ENCODE assay signal across 15 cellular contexts in the genomic region with DNA sequence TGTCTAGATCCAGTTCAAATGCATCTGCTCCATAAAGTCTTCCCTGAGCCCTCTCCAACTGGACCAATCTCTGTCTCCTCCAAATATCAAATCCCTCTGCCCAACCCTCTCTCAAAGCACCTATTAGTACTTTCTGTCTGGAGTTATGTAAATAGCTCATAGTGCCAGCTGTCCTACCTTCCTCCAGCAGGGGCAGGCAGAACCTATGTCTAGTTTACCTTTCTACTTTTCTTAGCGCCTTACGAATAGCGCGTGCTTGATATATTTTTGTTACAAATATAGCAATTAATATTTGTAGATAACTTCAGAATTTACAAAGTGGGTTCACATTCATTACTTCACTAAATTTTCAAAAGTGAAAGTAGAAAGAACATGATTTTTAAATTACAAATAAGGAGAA. TPM values are rescaled to one million over a fixed set of nuclear protein-coding genes. Genes with fewer than 3 reads are reported as not detected.
DNase-seq lines count a peak whose midpoint lies in the region; ATAC-seq, FAIRE-seq and TF ChIP-seq lines count a peak whose summit lies in the region.
"Had no signal": no experiment of that assay in that cellular context is flagged by ENCODE, and none has a peak within 500 bp of the region (broad histone marks: within the 10 kb centered on the region; RNA-seq: fewer than 3 reads in every experiment).

No MANE protein-coding gene starts in this region.

- ATAC-seq in A549 (peak in 1 of 2 experiments; percentile 12; a peak in 1 of 6 replicates), T-helper 17 cell (peak; percentile 37), T-cell (replicated peaks in 1 of 4) (no peak)
- ATAC-seq: stimulated activated naive B cell treated with anti-CD40 and anti-IgM and Interleukin-4, amounts not matched to agents 10 μg/mL and 1 μg/mL and 100 μg/mL, for 72 hours had no signal

- no peak for TF ChIP-seq POLR2A in A549 (IDR thresholded peaks at IDR 0.05; ENCODE audit: low read length)

- H3K9me3 ChIP-seq in A549 (peaks cover 8% of the 10 kb centered on the region), T-helper 17 cell (ENCODE audit: control insufficient read depth, low read length, poor library complexity, severe bottlenecking) (no peaks in the 10 kb centered on the region), hepatocyte (ENCODE audit: low read depth) (no peaks in the 10 kb centered on the region), OCI-LY7 (ENCODE audit: low read length) (no peaks in the 10 kb centered on the region)

- H3K9me3 Mint-ChIP-seq in T-cell: no peaks in the 10 kb centered on the region

- no peaks in the 10 kb centered on the region for H3K9me2 ChIP-seq in hepatocyte (replicated peaks; ENCODE audit: insufficient read depth)
- no peaks in the 10 kb centered on the region for H3K9me2 ChIP-seq in OCI-LY7 (ENCODE audit: insufficient read depth, low read length)

- peaks cover 3% of the 10 kb centered on the region for H3K36me3 Mint-ChIP-seq in T-helper 17 cell (ENCODE audit: low read depth)
- H3K36me3 Mint-ChIP-seq in T-cell: no peaks in the 10 kb centered on the region
- H3K36me3 Mint-ChIP-seq: stimulated activated naive B cell treated with anti-CD40 and anti-IgM and Interleukin-4, amounts not matched to agents 10 μg/mL and 1 μg/mL and 100 μg/mL, for 72 hours had no signal

- CTCF ChIA-PET in A549 (lab: Yijun Ruan, JAX): interaction anchor here (0.7 to 6.2 kb wide), 11 partner anchors 8 to 324 kb away, joined by 3 to 65 read pairs (median 9); a partner anchor contains a TSS
- CTCF ChIA-PET in OCI-LY7 (lab: Charles Lee; ENCODE audit: unreplicated experiment): no interaction called here
- CTCF ChIA-PET in T-cell (lab: Charles Lee): interaction anchor here in 1 of 2 donors (1.0 to 3.8 kb wide), 3 partner anchors 12 to 398 kb away, joined by 3 to 20 read pairs (median 4); no protein-coding TSS in a partner anchor

- DNase-seq in A549 (ENCODE audit: low read depth in 1 of 2, low spot score in 1 of 2) (peak in 1 of 2 experiments; percentile 64), T-helper 17 cell (no peak), hepatocyte (ENCODE audit: low spot score) (no peak), amniotic stem cell (lab: John Stamatoyannopoulos, UW) (no peak), OCI-LY7 (ENCODE audit: low spot score) (no peak), RCC 7860 (ENCODE audit: low spot score) (no peak), T-cell (no peak)
- DNase-seq: activated naive CD4-positive, alpha-beta T cell treated with anti-CD3 and anti-CD28 coated beads, Interleukin-2, amount 50 U/mL, for 16 hours; COR-L47; dermis blood vessel endothelial cell; NCI-H2029; stimulated activated naive B cell treated with anti-CD40 and anti-IgM and Interleukin-4, amounts not matched to agents 10 μg/mL and 1 μg/mL and 100 μg/mL, for 72 hours had no signal

- TF ChIP-seq CTCF in A549 (IDR thresholded peaks at IDR 0.05) (no peak), GM12872 (IDR thresholded peaks at IDR 0.05; ENCODE audit: insufficient read depth, low read depth, low read length) (0 out of 3 replicates have a peak, but pooled peaks have one; percentile 22), hepatocyte (IDR thresholded peaks at IDR 0.05; ENCODE audit: poor library complexity) (no peak), OCI-LY7 (conservative IDR thresholded peaks at IDR 0.05; ENCODE audit: low read length) (no peak)

- H3K27ac Mint-ChIP-seq in T-helper 17 cell (no peak overlapping the region), T-cell (no peak overlapping the region)
- H3K27ac Mint-ChIP-seq: nephron; stimulated activated naive B cell treated with anti-CD40 and anti-IgM and Interleukin-4, amounts not matched to agents 10 μg/mL and 1 μg/mL and 100 μg/mL, for 72 hours had no signal

- H3K4me3 ChIP-seq in A549: no peak overlapping the region
- H3K4me3 ChIP-seq in hepatocyte: no peak overlapping the region
- H3K4me3 ChIP-seq in OCI-LY7 (ENCODE audit: low read depth, low read length, poor library complexity, severe bottlenecking): no peak overlapping the region
- H3K4me3 ChIP-seq: SK-N-MC had no signal

- WGBS in A549 (ENCODE audit: missing lambda C conversion rate): 92% methylated on average over 4 of the region's 4 CpGs
- WGBS in hepatocyte (ENCODE audit: low lambda C conversion rate, missing lambda C conversion rate): 96% methylated on average over 4 of the region's 4 CpGs

- H3K27me3 ChIP-seq in hepatocyte: no peaks in the 10 kb centered on the region

- intact Hi-C loops in OCI-LY7 (cut with micrococcal nuclease; ENCODE audit: unreplicated experiment): no loop called here

- peak in 1 of 2 experiments; percentile 49; a peak in 3 of 5 replicates for TF ChIP-seq RAD21 in A549 (conservative IDR thresholded peaks at IDR 0.05 in 1 of 2, IDR thresholded peaks at IDR 0.05 in 1 of 2)

- H3K4me1 Mint-ChIP-seq in T-helper 17 cell: peaks cover 6% of the 10 kb centered on the region
- no peaks in the 10 kb centered on the region for H3K4me1 Mint-ChIP-seq in T-cell
- H3K4me1 Mint-ChIP-seq: stimulated activated naive B cell treated with anti-CD40 and anti-IgM and Interleukin-4, amounts not matched to agents 10 μg/mL and 1 μg/mL and 100 μg/mL, for 72 hours had no signal

- peaks cover 65% of the 10 kb centered on the region for H3K4me1 ChIP-seq in A549
- H3K4me1 ChIP-seq in hepatocyte (ENCODE audit: insufficient read depth): peaks cover 10% of the 10 kb centered on the region
- H3K4me1 ChIP-seq in OCI-LY7 (ENCODE audit: insufficient read depth, low read length, poor library complexity, severe bottlenecking): no peaks in the 10 kb centered on the region

- H4K20me1 ChIP-seq in hepatocyte (ENCODE audit: insufficient read depth, poor library complexity, severe bottlenecking): no peaks in the 10 kb centered on the region
- no peaks in the 10 kb centered on the region for H4K20me1 ChIP-seq in OCI-LY7 (ENCODE audit: insufficient read depth, low read length)

- H3K27me3 Mint-ChIP-seq in T-helper 17 cell (no peaks in the 10 kb centered on the region), T-cell (no peaks in the 10 kb centered on the region)

- no peak for FAIRE-seq in A549 (lab: Jason Lieb, UNC)
- no peak for FAIRE-seq in RCC 7860 (lab: Jason Lieb, UNC)

- H3K36me3 ChIP-seq in hepatocyte (replicated peaks; ENCODE audit: insufficient read depth, low read depth) (no peaks in the 10 kb centered on the region), OCI-LY7 (ENCODE audit: insufficient read depth, low read length) (no peaks in the 10 kb centered on the region)

- H3K4me2 ChIP-seq in A549 (peak overlapping the region; percentile 82), hepatocyte (no peak overlapping the region), OCI-LY7 (ENCODE audit: low read length) (no peak overlapping the region)

- POLR2A ChIA-PET in A549 (lab: Yijun Ruan, JAX): interaction anchor here (0.6 to 4.2 kb wide), 4 partner anchors 12 to 159 kb away, joined by 3 to 51 read pairs (median 8); no protein-coding TSS in a partner anchor
- POLR2A ChIA-PET in OCI-LY7 (lab: Charles Lee): interaction anchor here (1.3 kb wide), 1 partner anchor 12 kb away, joined by 3 read pairs; no protein-coding TSS in a partner anchor
- POLR2A ChIA-PET in T-cell (lab: Charles Lee): interaction anchor here in 1 of 2 donors (0.6 kb wide), 1 partner anchor 761 kb away, joined by 3 read pairs; no protein-coding TSS in a partner anchor

- peak overlapping the region; percentile 92 to 99 for H3K27ac ChIP-seq in A549
- H3K27ac ChIP-seq in hepatocyte: peak overlapping the region; percentile 79
- no peak overlapping the region for H3K27ac ChIP-seq in OCI-LY7 (ENCODE audit: low read depth, low read length, poor library complexity, severe bottlenecking)
- H3K27ac ChIP-seq: SK-N-MC had no signal

- BruUV-seq in OCI-LY7 (replicated peaks; lab: Mats Ljungman, UMichigan): no TSS peak

- H3K79me2 ChIP-seq in hepatocyte (no peaks in the 10 kb centered on the region), OCI-LY7 (ENCODE audit: insufficient read depth, low read depth, low read length) (no peaks in the 10 kb centered on the region)

- TF ChIP-seq EP300 in A549 (IDR thresholded peaks at IDR 0.05): no peak

- H3K4me3 Mint-ChIP-seq in T-helper 17 cell (no peak overlapping the region), T-cell (no peak overlapping the region)
- H3K4me3 Mint-ChIP-seq: nephron; stimulated activated naive B cell treated with anti-CD40 and anti-IgM and Interleukin-4, amounts not matched to agents 10 μg/mL and 1 μg/mL and 100 μg/mL, for 72 hours had no signal

- H2AFZ ChIP-seq in hepatocyte (no peak overlapping the region), OCI-LY7 (ENCODE audit: low read length) (no peak overlapping the region)

TF ChIP-seq in A549, 52 proteins besides CTCF, POLR2A, EP300 and RAD21:
- TF ChIP-seq SMC3 (IDR thresholded peaks at IDR 0.05) (0 out of 3 replicates have a peak, but pooled peaks have one; percentile 13), CBX8 (IDR thresholded peaks at IDR 0.05) (no peak)
TF ChIP-seq in A549: peak in this region for 1.

RNA-seq across cellular contexts. Expression of a gene that starts 14.0 kb away (rescaled TPM):
- polyA plus RNA-seq in A549 (2011; rRNA removed) (54.1 and 79.1 TPM in 2 replicates), A549 (2017; fragmentation: RNase III; extraction: RNeasy Plus Mini Kit Qiagen cat#74134 plus additional on column Dnase treatment) (111 to 168 TPM (median 148 TPM) in 3 replicates), hepatocyte (83.5 and 95.4 TPM in 2 replicates)
- polyA plus RNA-seq in A549 (2012; cell fraction: cytosol; rRNA removed): 18.3 and 19.6 TPM in 2 replicates
- 27.5 and 42.0 TPM in 2 replicates for polyA plus RNA-seq in A549 (2012; cell fraction: nucleus; rRNA removed)
- 39.1 and 47.8 TPM in 2 replicates for polyA minus RNA-seq in A549 (2011; rRNA and poly(A)+ RNA removed)
- total RNA-seq in T-helper 17 cell (not detected), hepatocyte (26.6 and 27.1 TPM in 2 replicates), OCI-LY7 (2022) (0.28 and 0.59 TPM in 2 replicates), T-cell (under 1 TPM in 3 of 5 donors, not detected in 2; 0.55 to 0.66 (median 0.56) TPM)
- 0.15 and 0.63 TPM in 2 replicates for total RNA-seq in OCI-LY7 (2014; rRNA removed; shearing (Covaris generic))

Comparison
In these comparisons a context has a peak if more than half of its experiments do, and no peak if none do; other contexts are left out.
1. RNA of a gene that starts 14.0 kb away (total RNA-seq): 26.6 to 27.1 TPM in hepatocyte; 0.15 to 0.63 TPM in OCI-LY7, 0.55 to 0.66 TPM in T-cell and not detected in T-helper 17 cell; every median in the first group is over 10 times any median in the second.